In the genomic region with DNA sequence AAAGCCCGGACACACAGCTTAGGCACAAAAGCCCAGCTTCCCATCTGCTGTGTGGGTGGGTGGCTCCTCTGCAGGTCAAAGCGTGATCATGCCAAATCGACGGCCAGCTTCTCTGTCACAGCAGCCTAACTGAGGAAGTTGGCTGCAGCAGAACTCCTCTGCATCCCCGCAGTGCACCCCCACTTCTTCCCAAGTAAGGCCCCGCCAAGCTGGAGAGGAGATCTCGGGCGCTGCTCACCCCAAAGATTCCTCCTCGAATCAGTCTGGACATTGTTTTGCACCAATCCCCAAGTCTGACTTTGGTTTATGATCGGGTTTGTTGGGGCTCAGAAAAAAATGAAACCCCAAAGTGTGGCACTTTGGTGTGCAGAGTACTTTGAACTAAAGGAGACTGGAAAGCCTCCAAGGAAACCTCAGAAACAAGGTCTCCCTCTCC, we compare ENCODE assay signal across 12 cellular contexts. TPM values are rescaled to one million over a fixed set of nuclear protein-coding genes. Genes with fewer than 3 reads are reported as not detected.
DNase-seq lines count a peak whose midpoint lies in the region; ATAC-seq and TF ChIP-seq lines count a peak whose summit lies in the region.
"Had no signal": no experiment of that assay in that cellular context is flagged by ENCODE, and none has a peak within 500 bp of the region (broad histone marks: within the 10 kb centered on the region; RNA-seq: fewer than 3 reads in every experiment).

No MANE protein-coding gene starts in this region.

- no peaks in the 10 kb centered on the region for H3K27me3 ChIP-seq in CD8-positive, alpha-beta T cell (ENCODE audit: insufficient read depth, low read length)

- no peak overlapping the region for H3K4me3 ChIP-seq in CD8-positive, alpha-beta T cell (ENCODE audit: low read depth, low read length)

- POLR2A ChIA-PET in CD8-positive, alpha-beta T cell (lab: Charles Lee) = no interaction called here
- POLR2A ChIA-PET in activated CD4-positive, alpha-beta memory T cell treated with anti-CD3 and anti-CD28 coated beads, Interleukin-2, amount 10 ng/mL, durations not matched to agents 7 days and 5 days (lab: Charles Lee) = interaction anchor here (0.7 to 2.3 kb wide), 6 partner anchors 8 to 165 kb away, joined by 3 to 12 read pairs (median 6); a partner anchor contains a TSS

- no peaks in the 10 kb centered on the region for H3K9me3 Mint-ChIP-seq in CD8-positive, alpha-beta T cell
- no peaks in the 10 kb centered on the region for H3K9me3 Mint-ChIP-seq in activated CD4-positive, alpha-beta memory T cell treated with anti-CD3 and anti-CD28 coated beads, Interleukin-2, amount 10 ng/mL, durations not matched to agents 7 days and 5 days
- no peaks in the 10 kb centered on the region for H3K9me3 Mint-ChIP-seq in memory B cell

- TF ChIP-seq CTCF in CD8-positive, alpha-beta T cell (IDR thresholded peaks at IDR 0.05) = no peak

- peak in 2 of 7 experiments; percentile 12 to 58 for DNase-seq in CD8-positive, alpha-beta T cell
- DNase-seq in activated CD4-positive, alpha-beta memory T cell treated with anti-CD3 and anti-CD28 coated beads, Interleukin-2, amount 10 ng/mL, durations not matched to agents 7 days and 5 days = peak; percentile 29
- DNase-seq in memory B cell (ENCODE audit: low spot score in 2 of 2) (no peak), NCI-H1092 (lab: John Stamatoyannopoulos, UW) (no peak), NCI-H1092 treated with DMSO at 0.1 percent for 48 hours (lab: John Stamatoyannopoulos, UW) (no peak)
- DNase-seq: activated CD4-positive, CD25-positive, alpha-beta regulatory T cell; Calu3 had no signal

- H3K4me1 ChIP-seq in CD8-positive, alpha-beta T cell (ENCODE audit: insufficient read depth, low read length) = peaks cover 34% of the 10 kb centered on the region

- peak overlapping the region; percentile 91 for H3K27ac Mint-ChIP-seq in CD8-positive, alpha-beta T cell
- peak overlapping the region; percentile 58 for H3K27ac Mint-ChIP-seq in activated CD4-positive, alpha-beta memory T cell treated with anti-CD3 and anti-CD28 coated beads, Interleukin-2, amount 10 ng/mL, durations not matched to agents 7 days and 5 days
- H3K27ac Mint-ChIP-seq in memory B cell = peak overlapping the region; percentile 95

- H3K36me3 ChIP-seq in CD8-positive, alpha-beta T cell (ENCODE audit: insufficient read depth, low read length) = peaks cover 13% of the 10 kb centered on the region

- H3K9me3 ChIP-seq in CD8-positive, alpha-beta T cell (ENCODE audit: low read length) = no peaks in the 10 kb centered on the region

- no peak for ATAC-seq in CD8-positive, alpha-beta T cell
- ATAC-seq in GM19395 (IDR thresholded peaks at IDR 0.05; ENCODE audit: unreplicated experiment) (peak; percentile 46), memory B cell (ENCODE audit: low read depth) (peak; percentile 43), GM19351 (IDR thresholded peaks at IDR 0.05; ENCODE audit: unreplicated experiment) (no peak), HG02981 (IDR thresholded peaks at IDR 0.05; ENCODE audit: unreplicated experiment) (no peak)
- ATAC-seq: left lobe of liver had no signal

- H3K4me3 Mint-ChIP-seq in CD8-positive, alpha-beta T cell = peak overlapping the region; percentile 49
- H3K4me3 Mint-ChIP-seq in activated CD4-positive, alpha-beta memory T cell treated with anti-CD3 and anti-CD28 coated beads, Interleukin-2, amount 10 ng/mL, durations not matched to agents 7 days and 5 days = no peak overlapping the region
- H3K4me3 Mint-ChIP-seq in memory B cell = no peak overlapping the region

- intact Hi-C loops in CD8-positive, alpha-beta T cell (cut with DNase I, micrococcal nuclease) = loop anchor here (2.0 to 10.0 kb wide), 3 partner anchors 16 to 610 kb away; no protein-coding TSS in a partner anchor

- no peaks in the 10 kb centered on the region for H3K27me3 Mint-ChIP-seq in CD8-positive, alpha-beta T cell (ENCODE audit: low read depth)
- peaks cover 1% of the 10 kb centered on the region for H3K27me3 Mint-ChIP-seq in activated CD4-positive, alpha-beta memory T cell treated with anti-CD3 and anti-CD28 coated beads, Interleukin-2, amount 10 ng/mL, durations not matched to agents 7 days and 5 days
- no peaks in the 10 kb centered on the region for H3K27me3 Mint-ChIP-seq in memory B cell

- peaks cover 37% of the 10 kb centered on the region for H3K36me3 Mint-ChIP-seq in CD8-positive, alpha-beta T cell
- peaks cover 40% of the 10 kb centered on the region for H3K36me3 Mint-ChIP-seq in activated CD4-positive, alpha-beta memory T cell treated with anti-CD3 and anti-CD28 coated beads, Interleukin-2, amount 10 ng/mL, durations not matched to agents 7 days and 5 days (ENCODE audit: low read depth)
- peaks cover 12% of the 10 kb centered on the region for H3K36me3 Mint-ChIP-seq in memory B cell

- H3K4me1 Mint-ChIP-seq in CD8-positive, alpha-beta T cell (ENCODE audit: low read depth) = peaks cover 57% of the 10 kb centered on the region
- peaks cover 32% of the 10 kb centered on the region for H3K4me1 Mint-ChIP-seq in activated CD4-positive, alpha-beta memory T cell treated with anti-CD3 and anti-CD28 coated beads, Interleukin-2, amount 10 ng/mL, durations not matched to agents 7 days and 5 days
- H3K4me1 Mint-ChIP-seq in memory B cell = peaks cover 19% of the 10 kb centered on the region

- CTCF ChIA-PET in CD8-positive, alpha-beta T cell (lab: Charles Lee) = interaction anchor here (1.4 to 3.1 kb wide), 2 partner anchors 11 to 197 kb away, joined by 4 to 14 read pairs; no protein-coding TSS in a partner anchor
- CTCF ChIA-PET in activated CD4-positive, alpha-beta memory T cell treated with anti-CD3 and anti-CD28 coated beads, Interleukin-2, amount 10 ng/mL, durations not matched to agents 7 days and 5 days (lab: Charles Lee) = interaction anchor here (1.2 kb wide), 1 partner anchor 25 kb away, joined by 3 read pairs; no protein-coding TSS in a partner anchor

- H3K27ac ChIP-seq in CD8-positive, alpha-beta T cell (ENCODE audit: low read depth, low read length) = peak overlapping the region; percentile 27

RNA-seq across cellular contexts. Expression of a gene that starts 19.7 kb away (rescaled TPM):
- not detected for total RNA-seq in CD8-positive, alpha-beta T cell
- not detected for total RNA-seq in activated CD4-positive, alpha-beta memory T cell treated with anti-CD3 and anti-CD28 coated beads, Interleukin-2, amount 10 ng/mL, durations not matched to agents 7 days and 5 days
- total RNA-seq: bronchial epithelial cell, Calu3 had no signal

RNA-seq across cellular contexts. Expression of a gene that starts 57.4 kb away (rescaled TPM):
- 100 to 1,000 TPM; 241 to 252 TPM for total RNA-seq in CD8-positive, alpha-beta T cell
- total RNA-seq in activated CD4-positive, alpha-beta memory T cell treated with anti-CD3 and anti-CD28 coated beads, Interleukin-2, amount 10 ng/mL, durations not matched to agents 7 days and 5 days = 1,000 to 10,000 TPM; 1,272 to 1,280 TPM

Comparison
In these comparisons a context has a peak if more than half of its experiments do, and no peak if none do; other contexts are left out.
1. ATAC-seq: peak in GM19395 (single experiment) and memory B cell (single experiment); none in CD8-positive, alpha-beta T cell (single experiment), GM19351 (single experiment) and HG02981 (single experiment).
2. RNA of a gene that starts 57.4 kb away (total RNA-seq): 1,272 to 1,280 TPM in activated CD4-positive, alpha-beta memory T cell treated with anti-CD3 and anti-CD28 coated beads, Interleukin-2, amount 10 ng/mL, durations not matched to agents 7 days and 5 days; 241 to 252 TPM in CD8-positive, alpha-beta T cell; every median in the first group is over 4 times any median in the second.
3. Peak in every context shown above with its lines, with median percentiles within 50 percentile points of each other: H3K27ac Mint-ChIP-seq.